In genomic region chr7:1592299-1592842, GRCh38 we compare ENCODE assay signal across 18 cellular contexts. TPM values are rescaled to one million over a fixed set of nuclear protein-coding genes. Genes with fewer than 3 reads are reported as not detected.
DNase-seq lines count a peak whose midpoint lies in the region; ATAC-seq and TF ChIP-seq lines count a peak whose summit lies in the region.
"Had no signal": no experiment of that assay in that cellular context is flagged by ENCODE, and none has a peak within 500 bp of the region (broad histone marks: within the 10 kb centered on the region; RNA-seq: fewer than 3 reads in every experiment).

No MANE protein-coding gene starts in this region.

- no peak overlapping the region for H3K27ac ChIP-seq in osteoblast (ENCODE audit: low read depth, low read length)
- H3K27ac ChIP-seq in RWPE1, result no peak overlapping the region
- H3K27ac ChIP-seq: cardiac muscle cell, vagina had no signal

- no peaks in the 10 kb centered on the region for H3K36me3 Mint-ChIP-seq in activated CD4-positive, alpha-beta T cell treated with anti-CD3 and anti-CD28 coated beads, Interleukin-2, amount 10 ng/mL, durations not matched to agents 24 days and 14 days (ENCODE audit: low read depth)
- no peaks in the 10 kb centered on the region for H3K36me3 Mint-ChIP-seq in activated naive CD4-positive, alpha-beta T cell treated with anti-CD3 and anti-CD28 coated beads for 36 hours (ENCODE audit: low read depth)
- H3K36me3 Mint-ChIP-seq: activated CD8-positive, alpha-beta memory T cell treated with anti-CD3 and anti-CD28 coated beads, Interleukin-2, amount 10 ng/mL, durations not matched to agents 7 days and 5 days had no signal

- H3K4me3 Mint-ChIP-seq in activated CD4-positive, alpha-beta T cell treated with anti-CD3 and anti-CD28 coated beads, Interleukin-2, amount 10 ng/mL, durations not matched to agents 24 days and 14 days, result peak overlapping the region; percentile 38
- peak overlapping the region; percentile 15 for H3K4me3 Mint-ChIP-seq in activated naive CD4-positive, alpha-beta T cell treated with anti-CD3 and anti-CD28 coated beads for 36 hours
- H3K4me3 Mint-ChIP-seq: activated CD8-positive, alpha-beta memory T cell treated with anti-CD3 and anti-CD28 coated beads, Interleukin-2, amount 10 ng/mL, durations not matched to agents 7 days and 5 days; nephron had no signal

- POLR2A ChIA-PET in RWPE1 (lab: Yijun Ruan, JAX; ENCODE audit: low non-redundant PET), result no interaction called here

- peaks cover 51% of the 10 kb centered on the region for H3K27me3 ChIP-seq in osteoblast (ENCODE audit: insufficient read depth, low read length)
- H3K27me3 ChIP-seq: MG63, vagina had no signal

- DNase-seq in activated CD4-positive, alpha-beta T cell treated with anti-CD3 and anti-CD28 coated beads, Interleukin-2, amount 10 ng/mL, durations not matched to agents 24 days and 14 days, result no peak
- no peak for DNase-seq in activated CD4-positive, alpha-beta T cell treated with anti-CD3 and anti-CD28 coated beads, Interleukin-2, amount 50 U/mL, for 4 hours
- peak; percentile 64 for DNase-seq in Jurkat, Clone E6-1 (ENCODE audit: low read depth, low spot score)
- DNase-seq in activated naive CD4-positive, alpha-beta T cell treated with anti-CD3 and anti-CD28 coated beads for 36 hours, result peak; percentile 37
- peak; percentile 34 for DNase-seq in osteoblast (ENCODE audit: insufficient read length, low spot score, missing footprints)
- no peak for DNase-seq in RWPE1 (ENCODE audit: low spot score)
- DNase-seq in pons (ENCODE audit: low spot score), result no peak
- DNase-seq: activated CD8-positive, alpha-beta memory T cell treated with anti-CD3 and anti-CD28 coated beads, Interleukin-2, amount 10 ng/mL, durations not matched to agents 7 days and 5 days; head of caudate nucleus; MG63; NCI-H187 treated with DMSO at 0.1 percent for 48 hours; NCI-H510A; OCI-M1 had no signal

- peaks cover 22% of the 10 kb centered on the region for H3K27me3 Mint-ChIP-seq in activated CD4-positive, alpha-beta T cell treated with anti-CD3 and anti-CD28 coated beads, Interleukin-2, amount 10 ng/mL, durations not matched to agents 24 days and 14 days
- peaks cover 31% of the 10 kb centered on the region for H3K27me3 Mint-ChIP-seq in activated naive CD4-positive, alpha-beta T cell treated with anti-CD3 and anti-CD28 coated beads for 36 hours (ENCODE audit: low read depth)

- TF ChIP-seq CTCF in osteoblast (IDR thresholded peaks at IDR 0.05; ENCODE audit: extremely low read depth, low read depth, low read length) (no peak), RWPE1 (conservative IDR thresholded peaks at IDR 0.05; ENCODE audit: low read depth) (no peak)

- H3K4me1 ChIP-seq in osteoblast (ENCODE audit: insufficient read depth, low read length), result no peaks in the 10 kb centered on the region
- H3K4me1 ChIP-seq: HAP-1, vagina had no signal

- H4K20me1 ChIP-seq in osteoblast (ENCODE audit: insufficient read depth, low read length), result no peaks in the 10 kb centered on the region

- CTCF ChIA-PET in activated naive CD4-positive, alpha-beta T cell treated with anti-CD3 and anti-CD28 coated beads for 36 hours (lab: Charles Lee), result interaction anchor here (1.9 kb wide), 1 partner anchor 11 kb away, joined by 5 read pairs; no protein-coding TSS in a partner anchor
- CTCF ChIA-PET in RWPE1 (lab: Yijun Ruan, JAX), result interaction anchor here (0.7 kb wide), 1 partner anchor 839 kb away, joined by 3 read pairs; no protein-coding TSS in a partner anchor

- no peak for ATAC-seq in GM18511 (IDR thresholded peaks at IDR 0.05; ENCODE audit: unreplicated experiment)
- ATAC-seq: activated CD8-positive, alpha-beta memory T cell treated with anti-CD3 and anti-CD28 coated beads, Interleukin-2, amount 10 ng/mL, durations not matched to agents 7 days and 5 days had no signal

- H3K4me1 Mint-ChIP-seq in activated CD4-positive, alpha-beta T cell treated with anti-CD3 and anti-CD28 coated beads, Interleukin-2, amount 10 ng/mL, durations not matched to agents 24 days and 14 days, result peaks cover 9% of the 10 kb centered on the region
- H3K4me1 Mint-ChIP-seq in activated naive CD4-positive, alpha-beta T cell treated with anti-CD3 and anti-CD28 coated beads for 36 hours (ENCODE audit: low read depth), result peaks cover 19% of the 10 kb centered on the region

- no peaks in the 10 kb centered on the region for H3K36me3 ChIP-seq in osteoblast (ENCODE audit: insufficient read depth, low read length)
- H3K36me3 ChIP-seq: cardiac muscle cell, HAP-1, MG63, vagina had no signal

- H2AFZ ChIP-seq in osteoblast (ENCODE audit: low read length), result no peak overlapping the region

- intact Hi-C loops in activated CD4-positive, alpha-beta T cell treated with anti-CD3 and anti-CD28 coated beads, Interleukin-2, amount 10 ng/mL, durations not matched to agents 24 days and 14 days (cut with micrococcal nuclease), result no loop called here
- intact Hi-C loops in activated naive CD4-positive, alpha-beta T cell treated with anti-CD3 and anti-CD28 coated beads for 36 hours (cut with micrococcal nuclease), result loop anchor here (10.0 kb wide), 1 partner anchor 392 kb away; no protein-coding TSS in a partner anchor

- H3K79me2 ChIP-seq in osteoblast (ENCODE audit: insufficient read depth, low read length), result no peaks in the 10 kb centered on the region

- H3K9me3 Mint-ChIP-seq in activated CD4-positive, alpha-beta T cell treated with anti-CD3 and anti-CD28 coated beads, Interleukin-2, amount 10 ng/mL, durations not matched to agents 24 days and 14 days, result peaks cover 13% of the 10 kb centered on the region
- peaks cover 10% of the 10 kb centered on the region for H3K9me3 Mint-ChIP-seq in activated naive CD4-positive, alpha-beta T cell treated with anti-CD3 and anti-CD28 coated beads for 36 hours

- no peak overlapping the region for H3K4me2 ChIP-seq in osteoblast (ENCODE audit: insufficient read depth, low read length)

- no peak overlapping the region for H3K27ac Mint-ChIP-seq in activated CD4-positive, alpha-beta T cell treated with anti-CD3 and anti-CD28 coated beads, Interleukin-2, amount 10 ng/mL, durations not matched to agents 24 days and 14 days
- peak overlapping the region; percentile 2 for H3K27ac Mint-ChIP-seq in activated naive CD4-positive, alpha-beta T cell treated with anti-CD3 and anti-CD28 coated beads for 36 hours
- H3K27ac Mint-ChIP-seq: activated CD8-positive, alpha-beta memory T cell treated with anti-CD3 and anti-CD28 coated beads, Interleukin-2, amount 10 ng/mL, durations not matched to agents 7 days and 5 days; nephron had no signal

- peaks cover 4% of the 10 kb centered on the region for H3K9me3 ChIP-seq in osteoblast (ENCODE audit: low read depth, low read length)
- H3K9me3 ChIP-seq: HAP-1, MG63, vagina had no signal

- H3K4me3 ChIP-seq in Jurkat, Clone E6-1 (ENCODE audit: low read length), result peak overlapping the region; percentile 28
- no peak overlapping the region for H3K4me3 ChIP-seq in osteoblast (ENCODE audit: insufficient read depth, low read length)
- H3K4me3 ChIP-seq: cardiac muscle cell, HAP-1, MG63, vagina had no signal

RNA-seq across cellular contexts. Expression of gene PSMG3, which starts 22.5 kb away (rescaled TPM):
- 58.0 and 58.5 TPM in 2 replicates for total RNA-seq in activated CD4-positive, alpha-beta T cell treated with anti-CD3 and anti-CD28 coated beads, Interleukin-2, amount 10 ng/mL, durations not matched to agents 24 days and 14 days
- 153 TPM for polyA plus RNA-seq in Jurkat, Clone E6-1 (2012; ENCODE audit: insufficient read depth, insufficient read length)
- 10 to 100 TPM; 29.8 to 33.9 TPM for total RNA-seq in activated naive CD4-positive, alpha-beta T cell treated with anti-CD3 and anti-CD28 coated beads for 36 hours
- total RNA-seq in osteoblast, result 32.1 and 38.7 TPM in 2 replicates

RNA-seq across cellular contexts. Expression of gene TMEM184A, which starts 36.4 kb away (rescaled TPM):
- not detected in 2 replicates for total RNA-seq in activated CD4-positive, alpha-beta T cell treated with anti-CD3 and anti-CD28 coated beads, Interleukin-2, amount 10 ng/mL, durations not matched to agents 24 days and 14 days
- polyA plus RNA-seq in Jurkat, Clone E6-1 (2012; ENCODE audit: insufficient read depth, insufficient read length), result 2.6 TPM
- under 1 TPM in 1 of 2 experiments, not detected in 1; 0.36 TPM for total RNA-seq in activated naive CD4-positive, alpha-beta T cell treated with anti-CD3 and anti-CD28 coated beads for 36 hours
- under 0.01 TPM in 2 replicates for total RNA-seq in osteoblast
- total RNA-seq: activated CD8-positive, alpha-beta memory T cell treated with anti-CD3 and anti-CD28 coated beads, Interleukin-2, amount 10 ng/mL, durations not matched to agents 7 days and 5 days had no signal

Comparison
In these comparisons a context has a peak if more than half of its experiments do, and no peak if none do; other contexts are left out.
1. DNase-seq: peak in Jurkat, Clone E6-1 (single experiment), activated naive CD4-positive, alpha-beta T cell treated with anti-CD3 and anti-CD28 coated beads for 36 hours (single experiment) and osteoblast (single experiment); none in activated CD4-positive, alpha-beta T cell treated with anti-CD3 and anti-CD28 coated beads, Interleukin-2, amount 10 ng/mL, durations not matched to agents 24 days and 14 days (single experiment), activated CD4-positive, alpha-beta T cell treated with anti-CD3 and anti-CD28 coated beads, Interleukin-2, amount 50 U/mL, for 4 hours (0 of 2), RWPE1 (single experiment) and pons (single experiment).